8 cellular contexts compared by ENCODE assay signal in genomic region chr5:69042915-69043795, GRCh38. TPM values are rescaled to one million over a fixed set of nuclear protein-coding genes. Genes with fewer than 3 reads are reported as not detected.
A peak's percentile ranks its signal among the peaks of the same experiment; 100 is the strongest.
DNase-seq lines count a peak whose midpoint lies in the region; ATAC-seq, FAIRE-seq and TF ChIP-seq lines count a peak whose summit lies in the region.

No MANE protein-coding gene starts in this region.

- H3K79me2 ChIP-seq in endothelial cell of umbilical vein (ENCODE audit: control insufficient read depth, insufficient read depth, low read length): no peaks in the 10 kb centered on the region

- intact Hi-C loops in endothelial cell of umbilical vein (cut with micrococcal nuclease): loop anchor here (1.0 to 2.0 kb wide), 3 partner anchors 50 to 326 kb away; partner anchors contain the start of genes AK6, RAD17 and TAF9
- intact Hi-C loops in mucosa of descending colon (cut with DNase I, micrococcal nuclease): no loop called here

- TF ChIP-seq CTCF in endothelial cell of umbilical vein (IDR thresholded peaks at IDR 0.05; ENCODE audit: extremely low read depth in 1 of 2, insufficient read depth in 1 of 2, low read depth in 1 of 2, low read length in 2 of 2): peak; percentile 60 to 63
- TF ChIP-seq CTCF in mucosa of descending colon (IDR thresholded peaks at IDR 0.05): peak; percentile 62

- H3K4me1 ChIP-seq in HUES6 (ENCODE audit: control insufficient read depth, insufficient read depth, low read length): 0 out of 2 replicates have a peak, but pooled peaks cover 4% of the 10 kb centered on the region
- H3K4me1 ChIP-seq in endothelial cell of umbilical vein (ENCODE audit: control insufficient read depth, extremely low read depth, insufficient read depth, low read length): peaks cover 6% of the 10 kb centered on the region
- H3K4me1 ChIP-seq in mucosa of descending colon (ENCODE audit: low read depth): no peaks in the 10 kb centered on the region

- peak overlapping the region; percentile 98 for H3K4me2 ChIP-seq in endothelial cell of umbilical vein (ENCODE audit: insufficient read depth, low read length)

- peak; percentile 95 for ATAC-seq in GM21367 (IDR thresholded peaks at IDR 0.05; ENCODE audit: unreplicated experiment)
- ATAC-seq in mucosa of descending colon: peak; percentile 100

- no peak for TF ChIP-seq POLR2A in endothelial cell of umbilical vein (IDR thresholded peaks at IDR 0.05; ENCODE audit: low read depth, low read length)

- H3K36me3 ChIP-seq in HUES6 (ENCODE audit: control insufficient read depth, insufficient read depth, low read length): no peaks in the 10 kb centered on the region
- H3K36me3 ChIP-seq in endothelial cell of umbilical vein (ENCODE audit: control insufficient read depth in 2 of 2, extremely low read depth in 1 of 2, insufficient read depth in 2 of 2, low read length in 2 of 2): no peaks in the 10 kb centered on the region
- H3K36me3 ChIP-seq in mucosa of descending colon (ENCODE audit: low read depth): no peaks in the 10 kb centered on the region

- peak; percentile 92 for FAIRE-seq in endothelial cell of umbilical vein (lab: Jason Lieb, UNC)

- dilution Hi-C loops in endothelial cell of umbilical vein (cut with MboI; ENCODE audit: extremely low pct_ligation_motif_present, low sequenced_read_pairs): no loop called here

- peak overlapping the region; percentile 68 for H3K4me3 ChIP-seq in HUES6 (ENCODE audit: low read depth, low read length)
- peak overlapping the region; percentile 38 to 87 (median 82) for H3K4me3 ChIP-seq in endothelial cell of umbilical vein (replicated peaks in 1 of 3; ENCODE audit: insufficient read depth in 1 of 3, low read depth in 1 of 3, low read length in 3 of 3)
- no peak overlapping the region for H3K4me3 ChIP-seq in mucosa of descending colon

- H3K27me3 ChIP-seq in HUES6 (ENCODE audit: control insufficient read depth, insufficient read depth, low read length) (no peaks in the 10 kb centered on the region), endothelial cell of umbilical vein (ENCODE audit: control insufficient read depth in 2 of 2, insufficient read depth in 2 of 2, low read length in 2 of 2) (peaks cover 5 to 6% of the 10 kb centered on the region in 2 experiments)

- POLR2A ChIA-PET in endothelial cell of umbilical vein (lab: Charles Lee): no interaction called here

- H3K9me3 ChIP-seq in HUES6 (ENCODE audit: control insufficient read depth, insufficient read depth, low read depth, low read length) (no peaks in the 10 kb centered on the region), endothelial cell of umbilical vein (replicated peaks; ENCODE audit: control insufficient read depth, insufficient read depth, low read length) (no peaks in the 10 kb centered on the region), mucosa of descending colon (no peaks in the 10 kb centered on the region)

- CTCF ChIA-PET in endothelial cell of umbilical vein (lab: Charles Lee): interaction anchor here (0.6 to 2.2 kb wide), 18 partner anchors 10 to 386 kb away, joined by 3 to 19 read pairs (median 4); partner anchors contain the start of genes AK6, RAD17, SLC30A5 and TAF9

- no peak overlapping the region for H3K9ac ChIP-seq in HUES6 (ENCODE audit: low read length)
- H3K9ac ChIP-seq in endothelial cell of umbilical vein (replicated peaks; ENCODE audit: extremely low read depth, insufficient read depth, low read length): peak overlapping the region; percentile 72

- BruUV-seq in endothelial cell of umbilical vein (replicated peaks; lab: Mats Ljungman, UMichigan): no TSS peak

- peak; percentile 74 for DNase-seq in COLO829 (ENCODE audit: low spot score)
- DNase-seq in NOMO-1 treated with dmso at 0.1 percent for 144 hours (lab: John Stamatoyannopoulos, UW; ENCODE audit: unreplicated experiment): peak; percentile 84
- peak; percentile 75 for DNase-seq in activated CD8-positive, alpha-beta memory T cell treated with anti-CD3 and anti-CD28 coated beads, Interleukin-2, amount 50 U/mL, for 1 hour (ENCODE audit: extremely low read depth)
- DNase-seq in endothelial cell of umbilical vein (ENCODE audit: low read depth, low spot score): peak; percentile 94
- peak in 2 of 3 donors; percentile 52 to 80 for DNase-seq in mucosa of descending colon
- DNase-seq in stimulated activated CD8-positive, alpha-beta memory T cell treated with anti-CD3 and anti-CD28 coated beads, Interleukin-4, amount 100 ng/mL, for 1 hour (ENCODE audit: low read depth in 2 of 2, low spot score in 1 of 2): peak; percentile 53 to 65

- H3K27ac ChIP-seq in HUES6 (ENCODE audit: low read depth, low read length) (no peak overlapping the region), endothelial cell of umbilical vein (ENCODE audit: insufficient read depth, low read depth, low read length) (peak overlapping the region; percentile 43)

- H4K20me1 ChIP-seq in endothelial cell of umbilical vein (replicated peaks; ENCODE audit: control insufficient read depth, extremely low read depth, insufficient read depth, low read length): no peaks in the 10 kb centered on the region

- H3K9me1 ChIP-seq in endothelial cell of umbilical vein (replicated peaks; ENCODE audit: control insufficient read depth, extremely low read depth, insufficient read depth, low read length): no peaks in the 10 kb centered on the region

- peak overlapping the region; percentile 98 for H2AFZ ChIP-seq in endothelial cell of umbilical vein (ENCODE audit: low read depth, low read length)

TF ChIP-seq in endothelial cell of umbilical vein, 7 proteins besides CTCF, POLR2A, EP300 and RAD21:
- TF ChIP-seq MAX (IDR thresholded peaks at IDR 0.05; ENCODE audit: insufficient read depth, insufficient read length) (no peak), EZH2 (IDR thresholded peaks at IDR 0.05; ENCODE audit: borderline replicate concordance, low read depth, low read length, severe bottlenecking) (no peak), FOS (IDR thresholded peaks at IDR 0.05; ENCODE audit: borderline replicate concordance, insufficient read depth, low read length) (no peak), GATA2 (IDR thresholded peaks at IDR 0.05; ENCODE audit: insufficient read depth, insufficient read length, low read depth, low read length) (no peak), JUN (IDR thresholded peaks at IDR 0.05; ENCODE audit: borderline replicate concordance, insufficient read depth, insufficient read length, low read depth) (no peak), MYC (IDR thresholded peaks at IDR 0.05; ENCODE audit: low read depth, low read length) (no peak), POLR2AphosphoS5 (IDR thresholded peaks at IDR 0.05; ENCODE audit: insufficient read depth, low read depth, low read length) (no peak)

RNA-seq across cellular contexts. Expression of gene SLC30A5, which starts 50.7 kb away (rescaled TPM):
- total RNA-seq in endothelial cell of umbilical vein (37.0 and 47.2 TPM in 2 replicates), mucosa of descending colon (10 to 100 TPM; 43.5 to 49.5 (median 46.7) TPM)
- polyA plus RNA-seq in endothelial cell of umbilical vein: 33.0 and 46.4 TPM in 2 replicates
- 18.9 and 21.0 TPM in 2 replicates for polyA plus RNA-seq in endothelial cell of umbilical vein (2011; cell fraction: cytosol; rRNA removed)
- 37.1 and 44.4 TPM in 2 replicates for polyA plus RNA-seq in endothelial cell of umbilical vein (2011; cell fraction: nucleus; rRNA removed)
- polyA plus RNA-seq in endothelial cell of umbilical vein (2012): 21.3 and 26.2 TPM in 2 replicates
- polyA minus RNA-seq in endothelial cell of umbilical vein: 104 and 109 TPM in 2 replicates
- 42.3 TPM for polyA minus RNA-seq in endothelial cell of umbilical vein (2011; cell fraction: cytosol; rRNA and poly(A)+ RNA removed)
- 21.6 and 27.3 TPM in 2 replicates for polyA minus RNA-seq in endothelial cell of umbilical vein (2011; cell fraction: nucleus; rRNA and poly(A)+ RNA removed)
